Comparison of ENCODE assay signal across 7 cellular contexts in genomic region chr3:53709856-53710674, GRCh38.
DNase-seq lines count a peak whose midpoint lies in the region; ATAC-seq and TF ChIP-seq lines count a peak whose summit lies in the region.

No MANE protein-coding gene starts in this region.

- no peak overlapping the region for H3K27ac Mint-ChIP-seq in activated CD4-positive, alpha-beta memory T cell treated with anti-CD3 and anti-CD28 coated beads for 36 hours

- TF ChIP-seq CTCF in GM12875 (IDR thresholded peaks at IDR 0.05; ENCODE audit: borderline replicate concordance, insufficient read depth, low read depth, low read length): peak; percentile 75

- DNase-seq in NCI-H526 treated with DMSO at 0.1 percent for 48 hours (lab: John Stamatoyannopoulos, UW): peak; percentile 31
- peak; percentile 74 for DNase-seq in activated CD4-positive, alpha-beta memory T cell treated with anti-CD3 and anti-CD28 coated beads for 36 hours
- peak; percentile 3 for DNase-seq in effector CD8-positive, alpha-beta T cell (lab: John Stamatoyannopoulos, UW)
- DNase-seq in lung microvascular endothelial cell (ENCODE audit: low read depth in 2 of 2): peak; percentile 65 to 76
- DNase-seq in stimulated activated CD8-positive, alpha-beta memory T cell treated with anti-CD3 and anti-CD28 coated beads, Interleukin-12 subunit alpha, Interleukin-12 subunit beta, amount 100 ng/mL, for 4 hours (ENCODE audit: low read depth): peak; percentile 3

- no peaks in the 10 kb centered on the region for H3K36me3 Mint-ChIP-seq in activated CD4-positive, alpha-beta memory T cell treated with anti-CD3 and anti-CD28 coated beads for 36 hours

- CTCF ChIA-PET in activated CD4-positive, alpha-beta memory T cell treated with anti-CD3 and anti-CD28 coated beads for 36 hours (lab: Charles Lee): interaction anchor here (0.5 to 6.8 kb wide), 22 partner anchors 9 to 456 kb away, joined by 3 to 59 read pairs (median 3); no protein-coding TSS in a partner anchor

- H3K4me3 Mint-ChIP-seq in activated CD4-positive, alpha-beta memory T cell treated with anti-CD3 and anti-CD28 coated beads for 36 hours: no peak overlapping the region

- no peak overlapping the region for H3K4me3 ChIP-seq in GM12875 (ENCODE audit: low read depth, low read length)

- H3K9me3 Mint-ChIP-seq in activated CD4-positive, alpha-beta memory T cell treated with anti-CD3 and anti-CD28 coated beads for 36 hours: no peaks in the 10 kb centered on the region

- intact Hi-C loops in activated CD4-positive, alpha-beta memory T cell treated with anti-CD3 and anti-CD28 coated beads for 36 hours (cut with micrococcal nuclease): loop anchor here (1.0 to 5.0 kb wide), 2 partner anchors 335 to 408 kb away; no protein-coding TSS in a partner anchor

- H3K4me1 Mint-ChIP-seq in activated CD4-positive, alpha-beta memory T cell treated with anti-CD3 and anti-CD28 coated beads for 36 hours (ENCODE audit: low read depth): peaks cover 5% of the 10 kb centered on the region

- ATAC-seq in HG02870 (IDR thresholded peaks at IDR 0.05; ENCODE audit: unreplicated experiment): peak; percentile 67

- H3K27me3 Mint-ChIP-seq in activated CD4-positive, alpha-beta memory T cell treated with anti-CD3 and anti-CD28 coated beads for 36 hours: peaks cover 2% of the 10 kb centered on the region

- POLR2A ChIA-PET in activated CD4-positive, alpha-beta memory T cell treated with anti-CD3 and anti-CD28 coated beads for 36 hours (lab: Charles Lee): no interaction called here

Comparison
In these comparisons a context has a peak if more than half of its experiments do, and no peak if none do; other contexts are left out.
1. DNase-seq: peak in every context shown above with its lines; median percentile 74 in activated CD4-positive, alpha-beta memory T cell treated with anti-CD3 and anti-CD28 coated beads for 36 hours; 70 in lung microvascular endothelial cell; 31 in NCI-H526 treated with DMSO at 0.1 percent for 48 hours; 3 in effector CD8-positive, alpha-beta T cell; 3 in stimulated activated CD8-positive, alpha-beta memory T cell treated with anti-CD3 and anti-CD28 coated beads, Interleukin-12 subunit alpha, Interleukin-12 subunit beta, amount 100 ng/mL, for 4 hours.